Comparison of ENCODE assay signal across 11 cellular contexts in the genomic region with DNA sequence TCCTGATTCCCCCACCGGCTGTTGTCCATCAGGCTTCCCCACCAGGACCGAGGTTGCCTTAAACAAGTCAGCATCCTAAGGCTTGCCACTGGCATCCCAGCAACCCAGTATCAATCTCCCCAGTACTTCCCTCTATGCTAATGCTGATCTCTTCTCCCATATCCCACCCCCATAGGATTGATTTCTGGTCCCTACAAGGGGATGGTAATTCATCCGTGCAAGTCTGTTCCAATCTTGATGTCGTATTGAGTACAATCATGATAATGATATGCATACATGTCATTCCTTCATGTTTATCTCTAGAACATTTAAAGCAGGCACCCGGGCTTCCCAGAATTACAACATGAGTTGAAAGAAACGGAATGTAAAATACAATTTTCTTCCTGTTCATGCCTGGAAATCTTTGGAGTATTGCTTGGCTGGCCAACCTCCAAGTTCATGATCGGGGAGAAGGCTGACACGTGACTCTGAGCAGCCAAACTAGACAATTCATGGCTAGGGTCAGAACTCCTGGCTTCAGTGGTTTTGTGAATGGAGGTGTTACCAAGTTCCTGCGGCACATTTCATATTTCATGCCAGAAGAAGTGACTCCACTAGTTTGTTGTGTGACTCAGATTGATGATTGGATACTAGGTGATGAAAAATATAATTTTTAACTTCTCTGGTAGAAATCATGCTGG.
DNase-seq lines count a peak whose midpoint lies in the region; ATAC-seq, FAIRE-seq and TF ChIP-seq lines count a peak whose summit lies in the region.
"Had no signal": no experiment of that assay in that cellular context is flagged by ENCODE, and none has a peak within 500 bp of the region (broad histone marks: within the 10 kb centered on the region; RNA-seq: fewer than 3 reads in every experiment).

No MANE protein-coding gene starts in this region.

- TF ChIP-seq CTCF in hepatocyte (IDR thresholded peaks at IDR 0.05; ENCODE audit: poor library complexity) (no peak), GM23338 (conservative IDR thresholded peaks at IDR 0.05; ENCODE audit: low read depth in 2 of 2) (no peak)

- H3K27ac ChIP-seq in hepatocyte (peak overlapping the region; percentile 10), subcutaneous abdominal adipose tissue (ENCODE audit: low read depth, low read length) (peak overlapping the region; percentile 76), GM23338 (ENCODE audit: low read depth) (no peak overlapping the region)
- H3K27ac ChIP-seq: SJCRH30 had no signal

- DNase-seq in HK-2 (ENCODE audit: unreplicated experiment) (peak; percentile 67), astrocyte of the hippocampus (ENCODE audit: low read depth, low spot score) (peak; percentile 88), hepatocyte (ENCODE audit: low spot score) (no peak), GM23338 (ENCODE audit: low spot score) (no peak), GM12892 (ENCODE audit: insufficient read length) (no peak)
- DNase-seq: Karpas-422, SJCRH30 had no signal

- ATAC-seq in GM23338 (no peak), HG03025 (IDR thresholded peaks at IDR 0.05; ENCODE audit: low FRiP score, unreplicated experiment) (no peak), HG02642 (IDR thresholded peaks at IDR 0.05; ENCODE audit: poor library complexity, unreplicated experiment) (no peak)

- no peaks in the 10 kb centered on the region for H3K9me2 ChIP-seq in hepatocyte (replicated peaks; ENCODE audit: insufficient read depth)
- H3K9me2 ChIP-seq in GM23338 (ENCODE audit: insufficient read depth) = no peaks in the 10 kb centered on the region

- H3K4me1 ChIP-seq in hepatocyte (ENCODE audit: insufficient read depth) = no peaks in the 10 kb centered on the region
- H3K4me1 ChIP-seq in subcutaneous abdominal adipose tissue (ENCODE audit: control insufficient read depth in 5 of 5, insufficient read depth in 5 of 5, low read length in 5 of 5) = peaks cover 6 to 58% (median 23%) of the 10 kb centered on the region in 5 donors
- no peaks in the 10 kb centered on the region for H3K4me1 ChIP-seq in GM23338 (ENCODE audit: insufficient read depth)

- H3K36me3 ChIP-seq in hepatocyte (replicated peaks; ENCODE audit: insufficient read depth, low read depth) = no peaks in the 10 kb centered on the region
- peaks cover 10 to 47% (median 35%) of the 10 kb centered on the region in 5 donors for H3K36me3 ChIP-seq in subcutaneous abdominal adipose tissue (ENCODE audit: control insufficient read depth in 5 of 5, insufficient read depth in 5 of 5, low read length in 5 of 5)
- no peaks in the 10 kb centered on the region for H3K36me3 ChIP-seq in GM23338 (ENCODE audit: insufficient read depth)

- H3K27me3 ChIP-seq in hepatocyte = no peaks in the 10 kb centered on the region
- no peaks in the 10 kb centered on the region for H3K27me3 ChIP-seq in subcutaneous abdominal adipose tissue (ENCODE audit: control insufficient read depth in 5 of 5, insufficient read depth in 4 of 5, low read length in 5 of 5)
- H3K27me3 ChIP-seq in GM23338 (ENCODE audit: insufficient read depth) = no peaks in the 10 kb centered on the region
- H3K27me3 ChIP-seq: SJCRH30 had no signal

- H2AFZ ChIP-seq in hepatocyte = no peak overlapping the region
- no peak overlapping the region for H2AFZ ChIP-seq in GM23338

- H3K79me2 ChIP-seq in hepatocyte (peaks cover 82% of the 10 kb centered on the region), GM23338 (replicated peaks; ENCODE audit: insufficient read depth) (peaks cover 58% of the 10 kb centered on the region)

- 70% methylated on average over 9 of the region's 9 CpGs for WGBS in hepatocyte (ENCODE audit: low lambda C conversion rate, missing lambda C conversion rate)

- peaks cover 13% of the 10 kb centered on the region for H3K27me3 Mint-ChIP-seq in GM23338 (ENCODE audit: insufficient read depth, low read depth, poor library complexity)

- H3K36me3 Mint-ChIP-seq in GM23338 (ENCODE audit: low read depth) = peaks cover 48% of the 10 kb centered on the region

- no peak for FAIRE-seq in GM12892 (lab: Jason Lieb, UNC)
- FAIRE-seq: GM18507 had no signal

- H3K9me3 ChIP-seq in hepatocyte (ENCODE audit: low read depth) (no peaks in the 10 kb centered on the region), subcutaneous abdominal adipose tissue (ENCODE audit: control insufficient read depth in 5 of 5, low read length in 5 of 5) (no peaks in the 10 kb centered on the region)
- H3K9me3 ChIP-seq: SJCRH30 had no signal

- peaks cover 16% of the 10 kb centered on the region for H3K4me1 Mint-ChIP-seq in GM23338

- H3F3A ChIP-seq in GM23338 (replicated peaks; ENCODE audit: low read depth) = no peaks in the 10 kb centered on the region

- H3K9ac ChIP-seq in subcutaneous abdominal adipose tissue (ENCODE audit: low read length in 5 of 5) = peak overlapping the region in 1 of 5 donors; percentile 65

- no peak overlapping the region for H3K27ac Mint-ChIP-seq in GM23338

- no peaks in the 10 kb centered on the region for H3K9me3 Mint-ChIP-seq in GM23338

- H3K4me2 ChIP-seq in hepatocyte (no peak overlapping the region), GM23338 (no peak overlapping the region)

- H4K20me1 ChIP-seq in hepatocyte (ENCODE audit: insufficient read depth, poor library complexity, severe bottlenecking) = peaks cover 4% of the 10 kb centered on the region
- H4K20me1 ChIP-seq in GM23338 (replicated peaks; ENCODE audit: insufficient read depth) = no peaks in the 10 kb centered on the region; the same call in none of the 2 replicates

- no peak overlapping the region for H3K4me3 Mint-ChIP-seq in GM23338

- TF ChIP-seq POLR2A in GM12892 (IDR thresholded peaks at IDR 0.05; ENCODE audit: low read depth, low read length) = no peak

- H3K4me3 ChIP-seq in hepatocyte (no peak overlapping the region), subcutaneous abdominal adipose tissue (ENCODE audit: low read depth in 1 of 5, low read length in 5 of 5) (no peak overlapping the region), GM23338 (no peak overlapping the region)
- H3K4me3 ChIP-seq: SJCRH30 had no signal

TF ChIP-seq in GM23338, 12 proteins besides CTCF, POLR2A, EP300 and RAD21:
- TF ChIP-seq EZH2 (IDR thresholded peaks at IDR 0.05; ENCODE audit: low read depth, unreplicated experiment) = no peak
- no peak for TF ChIP-seq EZH2phosphoT487 (IDR thresholded peaks at IDR 0.05; ENCODE audit: unreplicated experiment)
- TF ChIP-seq ZNF331 (CRISPR knock-in tag; IDR thresholded peaks at IDR 0.05; ENCODE audit: low read depth) = no peak

Comparison
In these comparisons a context has a peak if more than half of its experiments do, and no peak if none do; other contexts are left out.
1. DNase-seq: peak in HK-2 (single experiment) and astrocyte of the hippocampus (single experiment); none in hepatocyte (single experiment), GM23338 (single experiment) and GM12892 (single experiment).